ENCODE assay signal across 8 cellular contexts in the genomic region with DNA sequence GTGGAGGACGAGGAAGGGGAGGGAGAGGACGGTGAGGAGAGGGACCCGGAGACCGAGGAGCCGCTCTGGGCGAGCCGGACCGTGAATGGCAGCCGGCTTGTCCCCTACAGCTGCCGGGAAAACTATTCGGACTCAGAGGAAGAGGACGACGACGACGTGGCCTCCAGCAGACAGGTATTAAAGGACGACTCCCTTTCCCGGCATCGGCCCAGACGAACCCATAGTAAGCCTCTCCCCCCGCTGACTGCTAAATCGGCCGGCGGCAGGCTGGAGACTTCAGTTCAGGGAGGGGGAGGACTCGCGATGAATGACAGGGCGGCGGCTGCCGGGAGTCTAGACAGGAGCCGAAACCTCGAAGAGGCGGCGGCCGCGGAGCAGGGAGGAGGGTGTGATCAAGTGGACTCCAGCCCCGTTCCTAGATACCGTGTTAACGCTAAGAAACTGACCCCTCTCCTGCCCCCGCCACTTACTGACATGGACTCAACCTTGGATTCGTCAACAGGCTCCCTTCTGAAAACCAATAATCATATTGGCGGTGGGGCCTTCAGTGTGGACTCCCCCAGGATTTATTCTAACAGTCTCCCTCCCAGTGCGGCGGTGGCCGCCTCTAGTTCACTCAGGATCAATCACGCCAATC. TPM values are rescaled to one million over a fixed set of nuclear protein-coding genes. Genes with fewer than 3 reads are reported as not detected.
DNase-seq lines count a peak whose midpoint lies in the region; ATAC-seq, FAIRE-seq and TF ChIP-seq lines count a peak whose summit lies in the region.

No MANE protein-coding gene starts in this region.

- CTCF ChIA-PET in K562 (lab: Yijun Ruan, JAX; ENCODE audit: low intra/inter-chr PET ratio) = no interaction called here

- FAIRE-seq in K562 (lab: Jason Lieb, UNC) = peak; percentile 63

- H2AFZ ChIP-seq in KMS-11 (ENCODE audit: low read depth) (peak overlapping the region; percentile 91), K562 (ENCODE audit: low read depth, low read length) (peak overlapping the region; percentile 34; the same call in 1 of the 2 replicates), smooth muscle cell (ENCODE audit: low read depth) (peak overlapping the region; percentile 97)

- ATAC-seq in GM21737 (IDR thresholded peaks at IDR 0.05; ENCODE audit: unreplicated experiment) = peak; percentile 44
- peak; percentile 88 for ATAC-seq in K562

- H3K9me3 ChIP-seq in K562 (replicated peaks; ENCODE audit: control insufficient read depth, insufficient read depth, low read depth, low read length) = no peaks in the 10 kb centered on the region
- no peaks in the 10 kb centered on the region for H3K9me3 ChIP-seq in iPS-20b (ENCODE audit: insufficient read depth, low read depth, low read length)
- no peaks in the 10 kb centered on the region for H3K9me3 ChIP-seq in smooth muscle cell (replicated peaks; ENCODE audit: low read depth)

- POLR2A ChIA-PET in K562 (lab: Yijun Ruan, JAX) = interaction anchor here (0.8 to 2.2 kb wide), 5 partner anchors 10 to 41 kb away, joined by 3 to 19 read pairs (median 6); no protein-coding TSS in a partner anchor

- under 1% methylated on average over 30 of the region's 44 CpGs for WGBS in K562 (ENCODE audit: insufficient coverage, low coverage, missing lambda C conversion rate)
- 2% methylated on average over 42 of the region's 44 CpGs for WGBS in smooth muscle cell (ENCODE audit: low lambda C conversion rate)

- H3K79me2 ChIP-seq in KMS-11 (ENCODE audit: insufficient read depth, low read depth) (peaks cover 58% of the 10 kb centered on the region), K562 (ENCODE audit: control insufficient read depth, insufficient read depth, low read length) (peaks cover 69% of the 10 kb centered on the region), smooth muscle cell (ENCODE audit: low read depth) (peaks cover 69% of the 10 kb centered on the region)

- no peak overlapping the region for H3K4me3 ChIP-seq in KMS-11 (IDR thresholded peaks at IDR 0.05; ENCODE audit: insufficient read depth, low read depth, low read length)
- H3K4me3 ChIP-seq in K562 = peak overlapping the region; percentile 92
- peak overlapping the region; percentile 96 for H3K4me3 ChIP-seq in iPS-20b (ENCODE audit: low read length)
- H3K4me3 ChIP-seq in smooth muscle cell = peak overlapping the region; percentile 89

- in situ Hi-C loops in K562 (cut with MboI) = no loop called here

- intact Hi-C loops in K562 (cut with micrococcal nuclease) = loop anchor here (5.0 kb wide), 1 partner anchor 62 kb away; no protein-coding TSS in a partner anchor

- H3K27ac ChIP-seq in KMS-11 = peak overlapping the region; percentile 94
- H3K27ac ChIP-seq in K562 (ENCODE audit: extremely low read depth, low read depth, low read length) = peak overlapping the region; percentile 87
- H3K27ac ChIP-seq in iPS-20b (ENCODE audit: low read length) = no peak overlapping the region
- peak overlapping the region; percentile 97 for H3K27ac ChIP-seq in smooth muscle cell (ENCODE audit: low read depth)

- no peak for TF ChIP-seq EP300 in K562 (IDR thresholded peaks at IDR 0.05; ENCODE audit: low read length)

- peak overlapping the region; percentile 66 for H3K4me2 ChIP-seq in KMS-11
- H3K4me2 ChIP-seq in K562 (ENCODE audit: insufficient read depth, low read length) = peak overlapping the region; percentile 94
- peak overlapping the region; percentile 97 for H3K4me2 ChIP-seq in smooth muscle cell

- H3K27me3 ChIP-seq in KMS-11 (ENCODE audit: insufficient read depth, low read depth) (no peaks in the 10 kb centered on the region), K562 (ENCODE audit: control insufficient read depth in 2 of 2, insufficient read depth in 2 of 2, low read length in 2 of 2) (no peaks in the 10 kb centered on the region; a peak in 1 of 5 replicates), iPS-20b (ENCODE audit: insufficient read depth, low read length) (peaks cover 18% of the 10 kb centered on the region), smooth muscle cell (ENCODE audit: low read depth) (no peaks in the 10 kb centered on the region)

- BruUV-seq in K562 (replicated peaks; lab: Mats Ljungman, UMichigan) = no TSS peak

- H3K9me1 ChIP-seq in K562 (ENCODE audit: control insufficient read depth, insufficient read depth, low read length) = no peaks in the 10 kb centered on the region

- no peaks in the 10 kb centered on the region for H3F3A ChIP-seq in smooth muscle cell (ENCODE audit: low read depth)

- H3K4me1 ChIP-seq in KMS-11 (ENCODE audit: low read depth, poor library complexity, severe bottlenecking) = peaks cover 47% of the 10 kb centered on the region
- H3K4me1 ChIP-seq in K562 (replicated peaks in 1 of 2; ENCODE audit: control insufficient read depth in 2 of 2, insufficient read depth in 2 of 2, low read length in 2 of 2) = peaks cover 16 to 25% of the 10 kb centered on the region in 2 experiments; a peak in 4 of 5 replicates
- peaks cover 5% of the 10 kb centered on the region; the same call in 1 of the 2 replicates for H3K4me1 ChIP-seq in iPS-20b (ENCODE audit: insufficient read depth, low read length)
- H3K4me1 ChIP-seq in smooth muscle cell (ENCODE audit: low read depth) = peaks cover 41% of the 10 kb centered on the region

- H3K9ac ChIP-seq in KMS-11 = peak overlapping the region; percentile 96
- peak overlapping the region; percentile 86 to 99 for H3K9ac ChIP-seq in K562 (ENCODE audit: insufficient read depth in 1 of 2, low read depth in 2 of 2, low read length in 2 of 2)
- H3K9ac ChIP-seq in iPS-20b (ENCODE audit: low read depth, low read length) = peak overlapping the region; percentile 92; the same call in 1 of the 2 replicates
- peak overlapping the region; percentile 99 for H3K9ac ChIP-seq in smooth muscle cell (ENCODE audit: low read depth)

- no peak; the same call in 1 of the 2 replicates for TF ChIP-seq POLR2A in K562 (conservative IDR thresholded peaks at IDR 0.05)

- DNase-seq in ELF-1 (ENCODE audit: low read depth, low spot score) (peak; percentile 85), T-helper 9 cell (peak; percentile 66), K562 (ENCODE audit: extremely low read depth in 1 of 4, low spot score in 3 of 4) (peak; percentile 61 to 89 (median 74)), smooth muscle cell (lab: John Stamatoyannopoulos, UW; ENCODE audit: unreplicated experiment) (peak; percentile 33), H4 (ENCODE audit: low spot score) (no peak)

- no peak for TF ChIP-seq CTCF in KMS-11 (conservative IDR thresholded peaks at IDR 0.05; ENCODE audit: low read depth, low read length)
- TF ChIP-seq CTCF in K562 (IDR thresholded peaks at IDR 0.05 in 2 of 3, conservative IDR thresholded peaks at IDR 0.05 in 1 of 3; ENCODE audit: insufficient read depth in 2 of 3, low read depth in 1 of 3, low read length in 3 of 3) = no peak
- no peak for TF ChIP-seq CTCF in smooth muscle cell (IDR thresholded peaks at IDR 0.05; ENCODE audit: borderline replicate concordance, insufficient read depth, poor library complexity, severe bottlenecking)

- H3K36me3 ChIP-seq in KMS-11 (ENCODE audit: insufficient read depth) (no peaks in the 10 kb centered on the region; the same call in 1 of the 2 replicates), K562 (ENCODE audit: control insufficient read depth, insufficient read depth, low read length) (peaks cover 25% of the 10 kb centered on the region), iPS-20b (ENCODE audit: insufficient read depth, low read depth, low read length) (peaks cover 16% of the 10 kb centered on the region), smooth muscle cell (ENCODE audit: low read depth) (no peaks in the 10 kb centered on the region)

- TF ChIP-seq RAD21 in K562 (CRISPR knock-in tag; conservative IDR thresholded peaks at IDR 0.05 in 1 of 2, IDR thresholded peaks at IDR 0.05 in 1 of 2) = no peak

- peaks cover 42% of the 10 kb centered on the region for H4K20me1 ChIP-seq in KMS-11 (ENCODE audit: insufficient read depth)
- H4K20me1 ChIP-seq in K562 (replicated peaks; ENCODE audit: control insufficient read depth, insufficient read depth, low read length) = peaks cover 33% of the 10 kb centered on the region
- H4K20me1 ChIP-seq in smooth muscle cell (ENCODE audit: low read depth) = peaks cover 54% of the 10 kb centered on the region

RNA-seq across cellular contexts. Expression of a gene that starts 1.0 kb away (rescaled TPM):
- 20.0 and 65.8 TPM in 2 replicates for total RNA-seq in K562 (2011; cell fraction: chromatin; rRNA removed; ENCODE audit: low replicate concordance)
- 16.8 and 18.3 TPM in 2 replicates for total RNA-seq in K562 (2011; cell fraction: nucleolus; rRNA removed)
- 26.9 and 32.6 TPM in 2 replicates for total RNA-seq in K562 (2011; cell fraction: nucleoplasm; rRNA removed)
- 37.4 and 44.2 TPM in 2 replicates for total RNA-seq in K562 (2014; rRNA removed)
- total RNA-seq in K562 (2014; rRNA removed; fragmentation: Illumina TruSeq; extraction: Trizol) = 17.2 and 18.6 TPM in 2 replicates
- 21.3 and 22.1 TPM in 2 replicates for total RNA-seq in K562 (2015; rRNA removed; fragmentation: Illumina TruSeq; extraction: Trizol)
- 26.4 and 28.2 TPM in 2 replicates for total RNA-seq in K562 (2021)
- polyA plus RNA-seq in K562 (2011; rRNA removed) = 17.4 and 18.3 TPM in 2 replicates
- polyA plus RNA-seq in K562 (2011; cell fraction: cytosol; rRNA removed) = 4.2 and 6.7 TPM in 2 replicates
- polyA plus RNA-seq in K562 (2011; cell fraction: nucleus; rRNA removed) = 18.4 and 27.1 TPM in 2 replicates
- polyA plus RNA-seq in K562 (2012) = 10.7 and 12.7 TPM in 2 replicates
- polyA plus RNA-seq in K562 (2014; fragmentation: Illumina TruSeq; extraction: Trizol) = 15.0 and 16.6 TPM in 2 replicates
- polyA plus RNA-seq in K562 (2014; fragmentation: Nextera tagmentation; extraction: Ambion mirVana) = 1 to 10 TPM; 6.8 to 7.5 TPM
- polyA plus RNA-seq in K562 (2014; rRNA removed) = 13.1 and 15.4 TPM in 2 replicates
- 23.0 and 23.3 TPM in 2 replicates for polyA minus RNA-seq in K562 (2011; rRNA and poly(A)+ RNA removed)
- polyA minus RNA-seq in K562 (2011; cell fraction: cytosol; rRNA and poly(A)+ RNA removed) = 9.2 and 9.3 TPM in 2 replicates
- 30.6 and 43.5 TPM in 2 replicates for polyA minus RNA-seq in K562 (2011; cell fraction: nucleus; rRNA and poly(A)+ RNA removed)
- total RNA-seq in smooth muscle cell = 53.1 and 55.1 TPM in 2 replicates
- polyA plus RNA-seq in smooth muscle cell = 14.8 and 17.9 TPM in 2 replicates
- total RNA-seq in H4 (2014; rRNA removed; shearing (Covaris generic)) = 17.4 and 28.2 TPM in 2 replicates

RNA-seq across cellular contexts. Expression of a gene that starts 49.3 kb away (rescaled TPM):
- total RNA-seq in K562 (2011; cell fraction: chromatin; rRNA removed; ENCODE audit: low replicate concordance) = not detected in 2 replicates
- not detected in 2 replicates for total RNA-seq in K562 (2011; cell fraction: nucleolus; rRNA removed)
- not detected in 2 replicates for total RNA-seq in K562 (2011; cell fraction: nucleoplasm; rRNA removed)
- total RNA-seq in K562 (2014; rRNA removed) (not detected in 2 replicates), K562 (2014; rRNA removed; fragmentation: Illumina TruSeq; extraction: Trizol) (not detected in 2 replicates), K562 (2015; rRNA removed; fragmentation: Illumina TruSeq; extraction: Trizol) (not detected in 2 replicates), K562 (2021) (not detected in 2 replicates), smooth muscle cell (not detected in 2 replicates)
- polyA plus RNA-seq in K562 (2011; rRNA removed) (not detected in 2 replicates), K562 (2014; fragmentation: Illumina TruSeq; extraction: Trizol) (not detected in 2 replicates), K562 (2014; fragmentation: Nextera tagmentation; extraction: Ambion mirVana) (not detected), K562 (2014; rRNA removed) (not detected in 2 replicates), smooth muscle cell (0.30 TPM in 1 of 2 replicates, not detected in the other)
- not detected in 2 replicates for polyA plus RNA-seq in K562 (2011; cell fraction: cytosol; rRNA removed)
- not detected in 2 replicates for polyA plus RNA-seq in K562 (2011; cell fraction: nucleus; rRNA removed)
- not detected in 2 replicates for polyA plus RNA-seq in K562 (2012)
- not detected in 2 replicates for polyA minus RNA-seq in K562 (2011; rRNA and poly(A)+ RNA removed)
- not detected in 2 replicates for polyA minus RNA-seq in K562 (2011; cell fraction: cytosol; rRNA and poly(A)+ RNA removed)
- not detected in 2 replicates for polyA minus RNA-seq in K562 (2011; cell fraction: nucleus; rRNA and poly(A)+ RNA removed)
- not detected in 2 replicates for total RNA-seq in H4 (2014; rRNA removed; shearing (Covaris generic))

Comparison
In these comparisons a context has a peak if more than half of its experiments do, and no peak if none do; other contexts are left out.
1. H2AFZ ChIP-seq: peak in every context shown above with its lines; median percentile 97 in smooth muscle cell; 91 in KMS-11; 34 in K562.